Comparison of ENCODE assay signal across 15 cellular contexts in the genomic region with DNA sequence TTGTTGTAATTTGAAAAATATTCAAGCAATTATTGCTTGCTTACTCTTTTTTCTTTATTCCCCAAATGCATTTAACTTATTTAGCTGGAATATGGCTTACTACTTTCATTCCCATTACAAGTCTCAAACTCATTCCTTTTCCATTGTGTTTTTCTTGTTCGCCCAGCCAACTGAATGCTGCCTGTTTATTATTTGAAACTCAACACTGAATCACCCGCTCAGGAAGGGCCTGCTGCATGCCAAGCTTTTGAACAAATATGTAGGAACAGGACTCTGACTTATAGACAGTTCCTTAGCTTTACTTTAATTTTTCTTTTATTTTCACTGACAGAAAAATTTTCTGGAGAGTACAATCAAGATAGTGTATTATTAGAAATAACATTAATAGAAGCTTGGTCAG. TPM values are rescaled to one million over a fixed set of nuclear protein-coding genes. Genes with fewer than 3 reads are reported as not detected.
DNase-seq lines count a peak whose midpoint lies in the region; ATAC-seq and TF ChIP-seq lines count a peak whose summit lies in the region.
"Had no signal": no experiment of that assay in that cellular context is flagged by ENCODE, and none has a peak within 500 bp of the region (broad histone marks: within the 10 kb centered on the region; RNA-seq: fewer than 3 reads in every experiment).

No MANE protein-coding gene starts in this region.

- peaks cover 44% of the 10 kb centered on the region for H3K4me1 ChIP-seq in muscle layer of colon (ENCODE audit: insufficient read depth, low read length)
- no peaks in the 10 kb centered on the region for H3K4me1 ChIP-seq in adrenal gland (replicated peaks in 1 of 2)
- H3K4me1 ChIP-seq: parathyroid adenoma had no signal

- H3K9ac ChIP-seq in muscle layer of colon (ENCODE audit: low read length), result no peak overlapping the region
- H3K9ac ChIP-seq: parathyroid adenoma had no signal

- H3K27me3 ChIP-seq in muscle layer of colon (ENCODE audit: control insufficient read depth in 1 of 2, insufficient read depth in 2 of 2, low read length in 2 of 2), result no peaks in the 10 kb centered on the region
- H3K27me3 ChIP-seq in adrenal gland, result no peaks in the 10 kb centered on the region

- ATAC-seq in GM18907 (IDR thresholded peaks at IDR 0.05; ENCODE audit: unreplicated experiment) (no peak), left colon (no peak), HG03159 (IDR thresholded peaks at IDR 0.05; ENCODE audit: unreplicated experiment) (no peak)

- H3K9me3 ChIP-seq in muscle layer of colon (ENCODE audit: low read length) (no peaks in the 10 kb centered on the region), adrenal gland (replicated peaks in 1 of 3) (no peaks in the 10 kb centered on the region)

- TF ChIP-seq CTCF in AG10803 (conservative IDR thresholded peaks at IDR 0.05; ENCODE audit: low read length) (no peak), coronary artery (IDR thresholded peaks at IDR 0.05) (no peak), adrenal gland (IDR thresholded peaks at IDR 0.05) (no peak)

- H3K27ac ChIP-seq in coronary artery (peak overlapping the region; percentile 29 to 46), muscle layer of colon (ENCODE audit: low read depth, low read length) (peak overlapping the region; percentile 56), adrenal gland (no peak overlapping the region)
- H3K27ac ChIP-seq: parathyroid adenoma had no signal

- peaks cover 22% of the 10 kb centered on the region for H3K36me3 ChIP-seq in muscle layer of colon (ENCODE audit: insufficient read depth, low read length)
- no peaks in the 10 kb centered on the region for H3K36me3 ChIP-seq in adrenal gland (replicated peaks in 1 of 2)

- no peak for TF ChIP-seq POLR2A in adrenal gland (IDR thresholded peaks at IDR 0.05)

- intact Hi-C loops in adrenal gland (cut with DNase I) (no loop called here), left colon (cut with DNase I, micrococcal nuclease) (no loop called here)

- H3K4me3 ChIP-seq in AG10803 (ENCODE audit: low read length) (no peak overlapping the region), coronary artery (no peak overlapping the region), muscle layer of colon (ENCODE audit: low read depth in 1 of 2, low read length in 2 of 2) (no peak overlapping the region), adrenal gland (no peak overlapping the region)

- DNase-seq in AG10803 (ENCODE audit: low read depth) (peak; percentile 65), NCI-H69 (lab: John Stamatoyannopoulos, UW) (peak; percentile 5), coronary artery (ENCODE audit: low spot score) (no peak), adrenal gland (no peak), left colon (no peak)
- DNase-seq: activated CD4-positive, CD25-positive, alpha-beta regulatory T cell; activated T-cell treated with anti-CD3 and anti-CD28 coated beads, Interleukin-2, amount 50 U/mL, for 24 hours; AML-193; DMS153; NCI-H2029; NCI-H82 had no signal

- 62 to 80% (median 73%) methylated on average over 2 of the region's 2 CpGs for WGBS in adrenal gland, 4 donors

RNA-seq across cellular contexts. Expression of a gene that starts 12.9 kb away (rescaled TPM):
- total RNA-seq in adrenal gland, result 10 to 100 TPM in 3 of 8 donors, 1 to 10 TPM in 5; 3.0 to 26.3 (median 8.8) TPM
- polyA plus RNA-seq in adrenal gland, result 1 to 10 TPM; 2.6 to 6.6 (median 3.6) TPM
- total RNA-seq in left colon, result 10 to 100 TPM in 1 of 2 donors, 1 to 10 TPM in 1; 3.1 to 11.3 TPM

Comparison
In these comparisons a context has a peak if more than half of its experiments do, and no peak if none do; other contexts are left out.
1. DNase-seq: peak in AG10803 (single experiment) and NCI-H69 (single experiment); none in coronary artery (single experiment), adrenal gland (0 of 7) and left colon (0 of 2).
2. H3K27ac ChIP-seq: peak in coronary artery (2 of 2) and muscle layer of colon (single experiment); none in adrenal gland (0 of 5).